Comparison of ENCODE assay signal across 15 cellular contexts in the genomic region with DNA sequence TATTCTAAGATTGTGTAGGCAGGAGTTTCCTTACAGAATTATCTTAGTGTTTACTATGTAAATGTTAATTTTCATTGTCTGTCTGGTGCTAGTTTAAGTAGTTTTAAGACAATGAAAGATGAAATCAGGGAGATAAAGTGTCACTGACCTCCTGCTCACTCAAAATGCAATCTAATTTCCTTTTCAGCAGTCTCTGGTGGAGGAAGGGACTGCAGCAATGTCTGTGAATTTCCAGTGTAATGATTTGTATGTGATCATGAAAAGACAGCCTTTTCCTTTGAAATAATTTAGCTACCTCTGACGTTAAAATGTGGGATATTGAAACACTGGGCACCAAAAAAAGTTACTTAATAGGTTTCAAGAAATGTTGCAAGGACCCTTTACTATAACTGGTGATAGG.
DNase-seq lines count a peak whose midpoint lies in the region; ATAC-seq and TF ChIP-seq lines count a peak whose summit lies in the region.
"Had no signal": no experiment of that assay in that cellular context is flagged by ENCODE, and none has a peak within 500 bp of the region (broad histone marks: within the 10 kb centered on the region; RNA-seq: fewer than 3 reads in every experiment).

No MANE protein-coding gene starts in this region.

- H3K4me3 ChIP-seq in brain microvascular endothelial cell (ENCODE audit: low read depth, low read length) (no peak overlapping the region), neuronal stem cell (ENCODE audit: low read length in 2 of 2) (no peak overlapping the region), OCI-LY7 (ENCODE audit: low read depth, low read length, poor library complexity, severe bottlenecking) (no peak overlapping the region)
- H3K4me3 ChIP-seq: PC-9 had no signal

- no peak overlapping the region for H4K8ac ChIP-seq in neuronal stem cell (ENCODE audit: low read depth, low read length)

- no peaks in the 10 kb centered on the region for H3K9me2 ChIP-seq in OCI-LY7 (ENCODE audit: insufficient read depth, low read length)

- no CpG with 5 or more reads among the region's 1 CpG for WGBS in neuronal stem cell (ENCODE audit: extremely low coverage in 2 of 2, insufficient read length in 2 of 2, insufficient replicate concordance in 1 of 2), 2 donors

- H3K79me2 ChIP-seq in OCI-LY7 (ENCODE audit: insufficient read depth, low read depth, low read length) = no peaks in the 10 kb centered on the region

- no peak overlapping the region for H2BK15ac ChIP-seq in neuronal stem cell (ENCODE audit: low read length)

- H3K9me3 ChIP-seq in neuronal stem cell (replicated peaks in 1 of 2; ENCODE audit: control insufficient read depth in 2 of 2, insufficient read depth in 1 of 2, low read depth in 1 of 2, low read length in 2 of 2) (no peaks in the 10 kb centered on the region), OCI-LY7 (ENCODE audit: low read length) (no peaks in the 10 kb centered on the region)
- H3K9me3 ChIP-seq: BE2C had no signal

- H2BK12ac ChIP-seq in neuronal stem cell (ENCODE audit: low read length) = no peak overlapping the region

- H4K91ac ChIP-seq in neuronal stem cell (ENCODE audit: low read depth, low read length, poor library complexity) = no peak overlapping the region

- TF ChIP-seq CTCF in brain microvascular endothelial cell (IDR thresholded peaks at IDR 0.05; ENCODE audit: low read depth, low read length, missing control alignments) = no peak
- TF ChIP-seq CTCF in OCI-LY7 (conservative IDR thresholded peaks at IDR 0.05; ENCODE audit: low read length) = no peak

- H2BK5ac ChIP-seq in neuronal stem cell (ENCODE audit: low read length) = no peak overlapping the region

- no peaks in the 10 kb centered on the region for H3K27me3 ChIP-seq in brain microvascular endothelial cell (replicated peaks)
- H3K27me3 ChIP-seq in neuronal stem cell (ENCODE audit: control insufficient read depth in 3 of 3, insufficient read depth in 3 of 3, low read depth in 1 of 3, low read length in 3 of 3) = no peaks in the 10 kb centered on the region
- H3K27me3 ChIP-seq: BE2C had no signal

- no peak overlapping the region for H3K14ac ChIP-seq in neuronal stem cell (ENCODE audit: low read length)

- no peak overlapping the region for H2AK5ac ChIP-seq in neuronal stem cell (ENCODE audit: low read depth, low read length)

- H2AFZ ChIP-seq in neuronal stem cell (ENCODE audit: low read length) (peak overlapping the region; percentile 37), OCI-LY7 (ENCODE audit: low read length) (no peak overlapping the region)
- H2AFZ ChIP-seq: PC-9 had no signal

- H3K36me3 ChIP-seq in brain microvascular endothelial cell (replicated peaks) (no peaks in the 10 kb centered on the region), neuronal stem cell (replicated peaks in 1 of 2; ENCODE audit: control insufficient read depth in 2 of 2, insufficient read depth in 2 of 2, low read length in 2 of 2) (no peaks in the 10 kb centered on the region), OCI-LY7 (ENCODE audit: insufficient read depth, low read length) (no peaks in the 10 kb centered on the region)
- H3K36me3 ChIP-seq: BE2C had no signal

- H3K4me2 ChIP-seq in neuronal stem cell (ENCODE audit: insufficient read depth, low read length, poor library complexity, severe bottlenecking) = no peak overlapping the region
- H3K4me2 ChIP-seq in OCI-LY7 (ENCODE audit: low read length) = no peak overlapping the region
- H3K4me2 ChIP-seq: PC-9 had no signal

- H3K27ac ChIP-seq in brain microvascular endothelial cell (peak overlapping the region; percentile 85), neuronal stem cell (replicated peaks; ENCODE audit: low read length) (no peak overlapping the region), OCI-LY7 (ENCODE audit: low read depth, low read length, poor library complexity, severe bottlenecking) (no peak overlapping the region)
- H3K27ac ChIP-seq: PC-9 had no signal

- POLR2A ChIA-PET in OCI-LY7 (lab: Charles Lee) = no interaction called here

- no TSS peak for BruUV-seq in OCI-LY7 (replicated peaks; lab: Mats Ljungman, UMichigan)

- in situ Hi-C loops in brain microvascular endothelial cell (cut with HindIII; ENCODE audit: low pct_ligation_motif_present, low sequenced_read_pairs) = no loop called here

- H3K9ac ChIP-seq in neuronal stem cell (ENCODE audit: low read depth, low read length, poor library complexity) = no peak overlapping the region

- H3K4ac ChIP-seq in neuronal stem cell (ENCODE audit: low read length) = no peak overlapping the region

- H3K23ac ChIP-seq in neuronal stem cell (ENCODE audit: low read depth, low read length, poor library complexity) = no peak overlapping the region

- no peak for DNase-seq in brain microvascular endothelial cell
- DNase-seq in iris pigment epithelial cell (ENCODE audit: low read depth) = peak; percentile 14
- no peak for DNase-seq in neuronal stem cell (ENCODE audit: low spot score)
- no peak for DNase-seq in OCI-LY7 (ENCODE audit: low spot score)
- no peak for DNase-seq in activated CD4-positive, CD25-positive, alpha-beta regulatory T cell (lab: John Stamatoyannopoulos, UW)
- DNase-seq: BE2C; CD4-positive, alpha-beta memory T cell; KBM-7; NCI-H1092; NCI-H1694; NCI-H2107; NCI-H226; PC-9 had no signal

- ATAC-seq in GM21737 (IDR thresholded peaks at IDR 0.05; ENCODE audit: unreplicated experiment) = no peak
- ATAC-seq in GM18858 (IDR thresholded peaks at IDR 0.05; ENCODE audit: unreplicated experiment) = no peak

- CTCF ChIA-PET in OCI-LY7 (lab: Charles Lee; ENCODE audit: unreplicated experiment) = no interaction called here

- no peaks in the 10 kb centered on the region for H3K79me1 ChIP-seq in neuronal stem cell (ENCODE audit: low read depth, low read length)

- H3K4me1 ChIP-seq in neuronal stem cell (ENCODE audit: control insufficient read depth in 2 of 2, insufficient read depth in 1 of 2, low read depth in 1 of 2, low read length in 2 of 2) (peaks cover 0 to 5% of the 10 kb centered on the region in 2 donors), OCI-LY7 (ENCODE audit: insufficient read depth, low read length, poor library complexity, severe bottlenecking) (no peaks in the 10 kb centered on the region)
- H3K4me1 ChIP-seq: BE2C had no signal

- H2BK120ac ChIP-seq in neuronal stem cell (ENCODE audit: low read depth, low read length) = no peak overlapping the region

- intact Hi-C loops in OCI-LY7 (cut with micrococcal nuclease; ENCODE audit: unreplicated experiment) = no loop called here

- no peak overlapping the region for H3K18ac ChIP-seq in neuronal stem cell (ENCODE audit: low read length)

- no peaks in the 10 kb centered on the region for H4K20me1 ChIP-seq in OCI-LY7 (ENCODE audit: insufficient read depth, low read length)
